ENCODE assay signal across 1 cellular context in the genomic region with DNA sequence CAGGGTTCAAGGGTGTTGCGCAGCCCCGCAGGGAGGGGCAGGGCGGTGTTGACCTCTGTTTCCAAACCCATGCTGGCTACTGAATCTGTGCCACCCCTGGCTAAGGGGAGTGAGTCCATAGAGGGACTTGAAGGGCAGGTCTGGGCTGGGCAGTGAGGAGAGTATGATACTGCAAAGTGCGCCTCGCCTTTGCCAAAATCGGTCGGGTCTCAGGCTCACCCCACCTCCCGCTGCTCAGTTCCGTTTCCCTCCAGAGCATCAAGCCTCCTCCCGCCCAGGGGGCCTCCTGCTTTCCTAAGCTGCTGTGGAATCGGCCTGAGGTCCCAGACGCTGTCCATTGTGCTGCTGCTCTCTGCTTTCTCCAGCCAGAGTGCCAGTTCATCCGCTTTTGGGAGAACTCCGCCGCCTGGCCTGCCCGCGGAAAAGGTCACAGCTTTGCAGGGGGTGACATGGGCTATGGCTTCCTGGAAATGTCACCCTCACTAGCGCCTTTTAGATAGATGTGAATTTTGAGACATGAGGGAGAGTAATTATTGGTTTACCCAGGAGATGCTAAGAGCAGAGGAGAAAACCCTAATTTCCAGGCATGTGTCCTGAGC.
TF ChIP-seq lines count a peak whose summit lies in the region.

No MANE protein-coding gene starts in this region.

TF ChIP-seq in liver, 16 proteins besides CTCF, POLR2A, EP300 and RAD21 (continued from another document):
- TF ChIP-seq, protein P1, sequence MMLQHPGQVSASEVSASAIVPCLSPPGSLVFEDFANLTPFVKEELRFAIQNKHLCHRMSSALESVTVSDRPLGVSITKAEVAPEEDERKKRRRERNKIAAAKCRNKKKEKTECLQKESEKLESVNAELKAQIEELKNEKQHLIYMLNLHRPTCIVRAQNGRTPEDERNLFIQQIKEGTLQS (IDR thresholded peaks at IDR 0.05) = no peak
- TF ChIP-seq TAF1 (conservative IDR thresholded peaks at IDR 0.05) (no peak), JUND (IDR thresholded peaks at IDR 0.05) (no peak), FOXA1 (IDR thresholded peaks at IDR 0.05) (no peak), YY1 (IDR thresholded peaks at IDR 0.05) (no peak), SP1 (IDR thresholded peaks at IDR 0.05) (no peak)
- TF ChIP-seq, protein P2, sequence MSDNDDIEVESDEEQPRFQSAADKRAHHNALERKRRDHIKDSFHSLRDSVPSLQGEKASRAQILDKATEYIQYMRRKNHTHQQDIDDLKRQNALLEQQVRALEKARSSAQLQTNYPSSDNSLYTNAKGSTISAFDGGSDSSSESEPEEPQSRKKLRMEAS (IDR thresholded peaks at IDR 0.05) = no peak
TF ChIP-seq in liver: peak in this region for 2.
